ENCODE assay signal across 13 cellular contexts in genomic region chr7:104341545-104341944, GRCh38. TPM values are rescaled to one million over a fixed set of nuclear protein-coding genes. Genes with fewer than 3 reads are reported as not detected.
A peak's percentile ranks its signal among the peaks of the same experiment; 100 is the strongest.
DNase-seq lines count a peak whose midpoint lies in the region; ATAC-seq, FAIRE-seq and TF ChIP-seq lines count a peak whose summit lies in the region.
"Had no signal": no experiment of that assay in that cellular context is flagged by ENCODE, and none has a peak within 500 bp of the region (broad histone marks: within the 10 kb centered on the region; RNA-seq: fewer than 3 reads in every experiment).

No MANE protein-coding gene starts in this region.

- POLR2A ChIA-PET in HepG2 (lab: Yijun Ruan, JAX), result no interaction called here
- POLR2A ChIA-PET in CD8-positive, alpha-beta memory T cell (lab: Charles Lee), result no interaction called here

- H3K9me3 ChIP-seq in HepG2 (ENCODE audit: low read length) (no peaks in the 10 kb centered on the region), right lobe of liver (no peaks in the 10 kb centered on the region)
- no peaks in the 10 kb centered on the region for H3K9me3 ChIP-seq in CD8-positive, alpha-beta memory T cell (ENCODE audit: low read length)
- H3K9me3 ChIP-seq: stomach had no signal

- H3K27me3 ChIP-seq in HepG2 (ENCODE audit: control insufficient read depth in 1 of 2, insufficient read depth in 2 of 2, low read length in 2 of 2) (no peaks in the 10 kb centered on the region), right lobe of liver (no peaks in the 10 kb centered on the region)
- H3K27me3 ChIP-seq in CD8-positive, alpha-beta memory T cell (ENCODE audit: insufficient read depth, low read length, poor library complexity, severe bottlenecking), result no peaks in the 10 kb centered on the region
- H3K27me3 ChIP-seq: stomach had no signal

- H3K9ac ChIP-seq in HepG2 (ENCODE audit: insufficient read depth, low read depth, low read length), result no peak overlapping the region

- no peaks in the 10 kb centered on the region for H3K79me2 ChIP-seq in HepG2 (ENCODE audit: insufficient read depth, low read length)

- ATAC-seq in HepG2 (peak; percentile 86), right lobe of liver (no peak)

- H3K4me1 Mint-ChIP-seq in CD8-positive, alpha-beta memory T cell, result no peaks in the 10 kb centered on the region
- H3K4me1 Mint-ChIP-seq: activated naive CD4-positive, alpha-beta T cell treated with anti-CD3 and anti-CD28 coated beads, Interleukin-2, amount 10 ng/mL, durations not matched to agents 7 days and 5 days had no signal

- in situ Hi-C loops in HepG2 (cut with HindIII; ENCODE audit: extremely low pct_ligation_motif_present, low pct_unique_long_range_greater_than_20kb), result loop anchor here (25.0 kb wide), 1 partner anchor 496 kb away; no protein-coding TSS in a partner anchor

- TF ChIP-seq EP300 in HepG2 (IDR thresholded peaks at IDR 0.05; ENCODE audit: low read depth in 2 of 2, low read length in 2 of 2), result no peak
- no peak for TF ChIP-seq EP300 in HepG2 (CRISPR knock-in tag; IDR thresholded peaks at IDR 0.05; ENCODE audit: borderline replicate concordance)

- TF ChIP-seq RAD21 in HepG2 (CRISPR knock-in tag; IDR thresholded peaks at IDR 0.05), result peak; percentile 23; the same call in 1 of the 2 replicates

- H3K4me2 ChIP-seq in HepG2 (ENCODE audit: low read depth, low read length), result no peak overlapping the region

- H3K4me3 ChIP-seq in HepG2 (replicated peaks in 1 of 3; ENCODE audit: insufficient read depth in 1 of 3, low read depth in 2 of 3, low read length in 3 of 3) (no peak overlapping the region), right lobe of liver (no peak overlapping the region)
- H3K4me3 ChIP-seq in CD8-positive, alpha-beta memory T cell (ENCODE audit: low read length), result no peak overlapping the region
- H3K4me3 ChIP-seq: lung, stomach had no signal

- peak; percentile 77 for FAIRE-seq in HepG2 (lab: Jason Lieb, UNC)
- FAIRE-seq in urothelium cell line (lab: Jason Lieb, UNC), result no peak

- peaks cover 0 to 3% (median 0%) of the 10 kb centered on the region in 5 donors for H3K9me3 Mint-ChIP-seq in CD8-positive, alpha-beta memory T cell
- H3K9me3 Mint-ChIP-seq: activated naive CD4-positive, alpha-beta T cell treated with anti-CD3 and anti-CD28 coated beads, Interleukin-2, amount 10 ng/mL, durations not matched to agents 7 days and 5 days had no signal

- H3K27ac ChIP-seq in HepG2 (ENCODE audit: extremely low read length, insufficient read depth, low read length) (no peak overlapping the region), right lobe of liver (no peak overlapping the region)
- H3K27ac ChIP-seq in CD8-positive, alpha-beta memory T cell (ENCODE audit: low read depth, low read length), result no peak overlapping the region
- H3K27ac ChIP-seq: stomach had no signal

- H3K4me1 ChIP-seq in HepG2 (ENCODE audit: insufficient read depth, low read length) (no peaks in the 10 kb centered on the region), right lobe of liver (no peaks in the 10 kb centered on the region)
- H3K4me1 ChIP-seq in CD8-positive, alpha-beta memory T cell (ENCODE audit: insufficient read depth, low read length), result no peaks in the 10 kb centered on the region
- H3K4me1 ChIP-seq: stomach had no signal

- BruUV-seq in HepG2 (replicated peaks; lab: Mats Ljungman, UMichigan), result no TSS peak

- no peaks in the 10 kb centered on the region for H3K36me3 Mint-ChIP-seq in CD8-positive, alpha-beta memory T cell
- H3K36me3 Mint-ChIP-seq: activated naive CD4-positive, alpha-beta T cell treated with anti-CD3 and anti-CD28 coated beads, Interleukin-2, amount 10 ng/mL, durations not matched to agents 7 days and 5 days had no signal

- DNase-seq in HepG2 (ENCODE audit: low spot score) (peak; percentile 25), right lobe of liver (no peak), NCI-H524 (lab: John Stamatoyannopoulos, UW) (peak; percentile 15 to 60), cerebellar cortex (ENCODE audit: low spot score) (peak; percentile 23), urothelium cell line (ENCODE audit: low spot score) (peak; percentile 46), inferior parietal cortex (ENCODE audit: extremely low spot score) (no peak), ureter (ENCODE audit: low spot score) (no peak)
- DNase-seq in CD8-positive, alpha-beta memory T cell, result no peak
- DNase-seq: activated naive CD4-positive, alpha-beta T cell treated with anti-CD3 and anti-CD28 coated beads, Interleukin-2, amount 10 ng/mL, durations not matched to agents 7 days and 5 days; stomach had no signal

- no peaks in the 10 kb centered on the region for H4K20me1 ChIP-seq in HepG2 (ENCODE audit: insufficient read depth, low read length)

- H3K36me3 ChIP-seq in HepG2 (replicated peaks in 1 of 2; ENCODE audit: control insufficient read depth in 1 of 2, insufficient read depth in 2 of 2, low read length in 2 of 2) (no peaks in the 10 kb centered on the region), right lobe of liver (no peaks in the 10 kb centered on the region)
- H3K36me3 ChIP-seq in CD8-positive, alpha-beta memory T cell (ENCODE audit: insufficient read depth, low read length), result no peaks in the 10 kb centered on the region
- H3K36me3 ChIP-seq: stomach had no signal

- TF ChIP-seq POLR2A in HepG2 (IDR thresholded peaks at IDR 0.05; ENCODE audit: insufficient read depth in 1 of 2, low read depth in 2 of 2, low read length in 2 of 2) (no peak), right lobe of liver (IDR thresholded peaks at IDR 0.05) (no peak)

- 5% methylated on average over 2 of the region's 2 CpGs for WGBS in HepG2 (ENCODE audit: low lambda C conversion rate)
- WGBS in right lobe of liver (ENCODE audit: insufficient coverage, low coverage, low lambda C conversion rate, missing lambda C conversion rate), result 12% methylated on average over 2 of the region's 2 CpGs

- peaks cover 0 to 2% of the 10 kb centered on the region in 2 donors for H3K27me3 Mint-ChIP-seq in CD8-positive, alpha-beta memory T cell

- no peak overlapping the region for H2AFZ ChIP-seq in HepG2 (ENCODE audit: low read length)

- H3K27ac Mint-ChIP-seq in CD8-positive, alpha-beta memory T cell, result no peak overlapping the region
- H3K27ac Mint-ChIP-seq: activated naive CD4-positive, alpha-beta T cell treated with anti-CD3 and anti-CD28 coated beads, Interleukin-2, amount 10 ng/mL, durations not matched to agents 7 days and 5 days had no signal

- CTCF ChIA-PET in HepG2 (lab: Yijun Ruan, JAX; ENCODE audit: low intra/inter-chr PET ratio, low total read pairs), result no interaction called here
- CTCF ChIA-PET in CD8-positive, alpha-beta memory T cell (lab: Charles Lee), result no interaction called here

- intact Hi-C loops in HepG2 (cut with micrococcal nuclease; ENCODE audit: unreplicated experiment), result loop anchor here (5.0 kb wide), 1 partner anchor 521 kb away; no protein-coding TSS in a partner anchor
- intact Hi-C loops in right lobe of liver (cut with DNase I), result no loop called here

- no peak overlapping the region for H3K4me3 Mint-ChIP-seq in CD8-positive, alpha-beta memory T cell
- H3K4me3 Mint-ChIP-seq: activated naive CD4-positive, alpha-beta T cell treated with anti-CD3 and anti-CD28 coated beads, Interleukin-2, amount 10 ng/mL, durations not matched to agents 7 days and 5 days had no signal

- TF ChIP-seq CTCF in HepG2 (CRISPR knock-in tag; IDR thresholded peaks at IDR 0.05), result peak; percentile 61
- TF ChIP-seq CTCF in right lobe of liver (IDR thresholded peaks at IDR 0.05), result peak in 1 of 4 donors; percentile 10

TF ChIP-seq in HepG2, 621 proteins besides CTCF, POLR2A, EP300 and RAD21 (continues in another document):
- TF ChIP-seq ZFYVE20 (CRISPR knock-in tag; IDR thresholded peaks at IDR 0.05; ENCODE audit: borderline replicate concordance, low read depth) (no peak), MLLT10 (CRISPR knock-in tag; IDR thresholded peaks at IDR 0.05) (no peak), ISL2 (CRISPR knock-in tag; IDR thresholded peaks at IDR 0.05) (0 out of 2 replicates have a peak, but pooled peaks have one; percentile 15), SMC3 (IDR thresholded peaks at IDR 0.05; ENCODE audit: low read length) (peak; percentile 41; the same call in 1 of the 2 replicates)

RNA-seq across cellular contexts. Expression of gene LHFPL3, which starts 13.1 kb away (rescaled TPM):
- total RNA-seq in HepG2 (2016; rRNA removed; fragmentation: Illumina TruSeq; extraction: Trizol) (not detected in 2 replicates), right lobe of liver (not detected), ureter (not detected)
- not detected in 2 replicates for total RNA-seq in HepG2 (2016; cell fraction: cytosol; rRNA removed; fragmentation: Illumina TruSeq; extraction: Trizol; ENCODE audit: low read depth)
- not detected in 2 replicates for total RNA-seq in HepG2 (2016; cell fraction: insoluble cytoplasmic fraction; rRNA removed; fragmentation: Illumina TruSeq; extraction: Trizol)
- not detected in 2 replicates for total RNA-seq in HepG2 (2016; cell fraction: membrane; rRNA removed; fragmentation: Illumina TruSeq; extraction: Trizol)
- total RNA-seq in HepG2 (2016; cell fraction: nucleus; rRNA removed; fragmentation: Illumina TruSeq; extraction: Trizol), result not detected in 2 replicates
- not detected in 2 replicates for polyA plus RNA-seq in HepG2 (2011; rRNA removed)
- not detected in 2 replicates for polyA plus RNA-seq in HepG2 (2011; cell fraction: cytosol; rRNA removed)
- polyA plus RNA-seq in HepG2 (2011; cell fraction: nucleus; rRNA removed), result not detected in 2 replicates
- not detected in 2 replicates for polyA plus RNA-seq in HepG2 (2012)
- polyA plus RNA-seq in HepG2 (2016; cell fraction: cytosol; fragmentation: Illumina TruSeq; extraction: Trizol; ENCODE audit: low read depth), result not detected in 2 replicates
- polyA plus RNA-seq in HepG2 (2016; cell fraction: insoluble cytoplasmic fraction; fragmentation: Illumina TruSeq; extraction: Trizol; ENCODE audit: low read depth), result not detected in 2 replicates
- polyA plus RNA-seq in HepG2 (2016; cell fraction: membrane; fragmentation: Illumina TruSeq; extraction: Trizol; ENCODE audit: low read depth), result not detected in 2 replicates
- polyA plus RNA-seq in HepG2 (2016; cell fraction: nucleus; fragmentation: Illumina TruSeq; extraction: Trizol; ENCODE audit: insufficient read depth, low read depth), result not detected in 2 replicates
- polyA minus RNA-seq in HepG2 (2011; rRNA and poly(A)+ RNA removed; ENCODE audit: low replicate concordance), result not detected in 2 replicates
- not detected in 2 replicates for polyA minus RNA-seq in HepG2 (2011; cell fraction: cytosol; rRNA and poly(A)+ RNA removed)
- not detected in 2 replicates for polyA minus RNA-seq in HepG2 (2011; cell fraction: nucleus; rRNA and poly(A)+ RNA removed)
- not detected for total RNA-seq in CD8-positive, alpha-beta memory T cell
- polyA plus RNA-seq in CD8-positive, alpha-beta memory T cell, result not detected
- total RNA-seq: lung, M059J had no signal
- polyA plus RNA-seq: esophagus, lung, stomach had no signal

Comparison
In these comparisons a context has a peak if more than half of its experiments do, and no peak if none do; other contexts are left out.
1. DNase-seq: peak in HepG2 (single experiment), NCI-H524 (2 of 2), cerebellar cortex (single experiment) and urothelium cell line (single experiment); none in right lobe of liver (0 of 3), inferior parietal cortex (single experiment), CD8-positive, alpha-beta memory T cell (0 of 5) and ureter (single experiment).